ENCODE assay signal across 7 cellular contexts in genomic region chr22:40525250-40525884, GRCh38.
DNase-seq lines count a peak whose midpoint lies in the region; ATAC-seq and TF ChIP-seq lines count a peak whose summit lies in the region.

No MANE protein-coding gene starts in this region.

- 47% methylated on average over 6 of the region's 6 CpGs for WGBS in right cardiac atrium

- H3K4me3 ChIP-seq in right cardiac atrium (ENCODE audit: low read length): no peak overlapping the region

- H3K4me1 ChIP-seq in right cardiac atrium (ENCODE audit: control insufficient read depth, insufficient read depth, low read length): no peaks in the 10 kb centered on the region

- H3K36me3 Mint-ChIP-seq in activated naive CD4-positive, alpha-beta T cell treated with anti-CD3 and anti-CD28 coated beads, Interleukin-2, amount 50 U/mL, for 72 hours: peaks cover 0 to 7% of the 10 kb centered on the region in 2 donors

- H3K27ac Mint-ChIP-seq in activated naive CD4-positive, alpha-beta T cell treated with anti-CD3 and anti-CD28 coated beads, Interleukin-2, amount 50 U/mL, for 72 hours: peak overlapping the region in 1 of 2 donors; percentile 54

- H3K27me3 ChIP-seq in right cardiac atrium (ENCODE audit: control insufficient read depth, insufficient read depth): no peaks in the 10 kb centered on the region

- DNase-seq in HCEC 1CT: peak; percentile 45
- peak in 1 of 2 donors; percentile 73 for DNase-seq in activated naive CD4-positive, alpha-beta T cell treated with anti-CD3 and anti-CD28 coated beads, Interleukin-2, amount 50 U/mL, for 72 hours (ENCODE audit: low spot score in 2 of 2)
- peak in 2 of 3 donors; percentile 69 to 83 for DNase-seq in right cardiac atrium
- peak; percentile 71 to 73 for DNase-seq in stimulated activated CD4-positive, alpha-beta T cell treated with anti-CD3 and anti-CD28 coated beads, Interleukin-2, amount 100 ng/mL, for 48 hours
- no peak for DNase-seq in NCI-H774 (lab: John Stamatoyannopoulos, UW)

- intact Hi-C loops in right cardiac atrium (cut with DNase I): loop anchor here in 2 of 4 donors (5.0 to 10.0 kb wide), 2 partner anchors 119 to 122 kb away; no protein-coding TSS in a partner anchor

- ATAC-seq in SK-N-SH treated with all-trans-retinoic acid at 6 μM for 48 hours (peak; percentile 54), right cardiac atrium (no peak), HG03108 (IDR thresholded peaks at IDR 0.05; ENCODE audit: unreplicated experiment) (no peak)
- peak; percentile 39 to 59 for ATAC-seq in activated naive CD4-positive, alpha-beta T cell treated with anti-CD3 and anti-CD28 coated beads, Interleukin-2, amount 50 U/mL, for 72 hours

- H3K9me3 Mint-ChIP-seq in activated naive CD4-positive, alpha-beta T cell treated with anti-CD3 and anti-CD28 coated beads, Interleukin-2, amount 50 U/mL, for 72 hours: no peaks in the 10 kb centered on the region

- H3K9me3 ChIP-seq in right cardiac atrium (ENCODE audit: control insufficient read depth, low read length): no peaks in the 10 kb centered on the region

- no peak overlapping the region for H3K27ac ChIP-seq in right cardiac atrium (ENCODE audit: low read length)

TF ChIP-seq in SK-N-SH treated with all-trans-retinoic acid at 6 μM for 48 hours, 23 proteins besides CTCF, POLR2A, EP300 and RAD21:
- TF ChIP-seq CREB5 (CRISPR knock-in tag; IDR thresholded peaks at IDR 0.05; ENCODE audit: low read depth): no peak
- TF ChIP-seq ARNTL (CRISPR knock-in tag; IDR thresholded peaks at IDR 0.05; ENCODE audit: borderline replicate concordance, low read depth): no peak
- no peak for TF ChIP-seq PPARA (CRISPR knock-in tag; IDR thresholded peaks at IDR 0.05; ENCODE audit: borderline replicate concordance)
- no peak for TF ChIP-seq RARB (CRISPR knock-in tag; IDR thresholded peaks at IDR 0.05)
- no peak for TF ChIP-seq POU6F1 (CRISPR knock-in tag; IDR thresholded peaks at IDR 0.05; ENCODE audit: borderline replicate concordance, low read depth)
- TF ChIP-seq TCF4 (CRISPR knock-in tag; IDR thresholded peaks at IDR 0.05; ENCODE audit: borderline replicate concordance): no peak
- TF ChIP-seq CSRNP3 (CRISPR knock-in tag; IDR thresholded peaks at IDR 0.05): no peak
- TF ChIP-seq ZC3H10 (CRISPR knock-in tag; IDR thresholded peaks at IDR 0.05): no peak
- TF ChIP-seq ZNF565 (CRISPR knock-in tag; conservative IDR thresholded peaks at IDR 0.05; ENCODE audit: low read depth): no peak
- no peak for TF ChIP-seq CSDC2 (CRISPR knock-in tag; IDR thresholded peaks at IDR 0.05)
- no peak for TF ChIP-seq TOX (CRISPR knock-in tag; IDR thresholded peaks at IDR 0.05; ENCODE audit: borderline replicate concordance)
- TF ChIP-seq ZFP30 (CRISPR knock-in tag; IDR thresholded peaks at IDR 0.05): no peak
- TF ChIP-seq BACH2 (CRISPR knock-in tag; IDR thresholded peaks at IDR 0.05; ENCODE audit: borderline replicate concordance): no peak
- no peak for TF ChIP-seq ZFP3 (CRISPR knock-in tag; IDR thresholded peaks at IDR 0.05)
- no peak for TF ChIP-seq PATZ1 (CRISPR knock-in tag; IDR thresholded peaks at IDR 0.05; ENCODE audit: borderline replicate concordance)
- no peak for TF ChIP-seq ZNF8 (CRISPR knock-in tag; IDR thresholded peaks at IDR 0.05)

Comparison
In these comparisons a context has a peak if more than half of its experiments do, and no peak if none do; other contexts are left out.
1. ATAC-seq: peak in SK-N-SH treated with all-trans-retinoic acid at 6 μM for 48 hours (single experiment) and activated naive CD4-positive, alpha-beta T cell treated with anti-CD3 and anti-CD28 coated beads, Interleukin-2, amount 50 U/mL, for 72 hours (2 of 2); none in right cardiac atrium (0 of 2) and HG03108 (single experiment).